In the genomic region with DNA sequence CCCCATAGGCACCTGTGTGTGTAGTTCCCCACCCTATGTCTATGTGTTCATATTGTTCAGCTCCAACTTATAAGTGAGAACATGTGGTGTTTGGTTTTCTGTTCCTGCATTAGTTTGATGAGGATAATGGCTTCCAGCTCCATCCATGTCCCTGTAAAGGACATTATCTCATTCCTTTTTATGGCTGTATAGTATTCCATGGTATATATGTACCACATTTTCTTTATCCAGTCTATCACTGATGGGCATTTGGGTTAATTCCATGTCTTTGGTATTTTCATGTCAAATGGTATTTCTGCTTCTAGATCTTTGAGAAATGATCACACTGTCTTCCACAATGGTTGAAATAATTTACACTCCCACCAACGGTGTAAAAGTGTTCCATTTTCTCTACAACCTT, we compare ENCODE assay signal across 1 cellular context. TPM values are rescaled to one million over a fixed set of nuclear protein-coding genes. Genes with fewer than 3 reads are reported as not detected.
"Had no signal": no experiment of that assay in that cellular context is flagged by ENCODE, and none has a peak within 500 bp of the region (broad histone marks: within the 10 kb centered on the region; RNA-seq: fewer than 3 reads in every experiment).

No MANE protein-coding gene starts in this region.

RNA-seq across cellular contexts. Expression of a gene that starts 36.4 kb away (rescaled TPM):
- polyA plus RNA-seq: liver had no signal
